In the genomic region with DNA sequence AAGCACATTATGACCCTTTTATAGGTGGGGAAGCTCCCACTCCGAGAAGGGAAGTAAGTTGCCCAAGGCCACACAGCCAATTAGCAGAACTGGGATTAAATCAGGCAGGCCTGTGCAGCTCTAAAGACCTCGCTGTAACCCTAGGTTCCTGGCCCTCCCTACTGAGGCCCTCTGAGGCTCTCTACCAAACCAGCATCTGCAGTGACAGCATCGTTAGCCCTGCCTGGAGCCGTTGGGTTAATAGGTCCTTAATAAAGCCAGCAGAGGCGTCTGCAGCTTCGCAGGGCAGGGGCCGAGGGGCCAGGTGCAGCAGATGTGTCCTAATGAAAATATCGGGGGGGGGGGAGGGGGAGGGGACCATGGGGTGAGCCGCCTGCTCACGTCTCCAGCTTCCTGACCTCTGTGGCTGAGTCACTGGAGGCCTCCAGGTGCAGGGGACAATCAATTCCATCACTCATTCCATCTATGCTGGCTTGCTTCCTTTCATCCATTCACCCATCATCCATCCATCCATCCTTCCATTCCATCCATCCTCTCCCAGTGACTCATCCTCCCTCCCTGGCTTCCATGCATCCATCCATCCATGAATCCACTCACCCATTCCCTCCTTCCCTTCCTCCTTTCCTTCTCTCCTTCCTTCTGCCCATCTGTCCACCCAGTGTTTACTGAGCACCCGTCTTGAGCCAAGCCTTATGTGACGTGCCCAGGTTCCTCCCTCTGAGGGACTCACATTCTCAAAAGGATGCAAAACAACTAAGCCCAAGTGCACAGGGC, we compare ENCODE assay signal across 13 cellular contexts.
DNase-seq lines count a peak whose midpoint lies in the region; ATAC-seq and TF ChIP-seq lines count a peak whose summit lies in the region.
"Had no signal": no experiment of that assay in that cellular context is flagged by ENCODE, and none has a peak within 500 bp of the region (broad histone marks: within the 10 kb centered on the region; RNA-seq: fewer than 3 reads in every experiment).

No MANE protein-coding gene starts in this region.

- no peak overlapping the region for H3K27ac ChIP-seq in smooth muscle cell (ENCODE audit: low read depth)
- H3K27ac ChIP-seq: SK-N-MC had no signal

- H3K9me3 ChIP-seq in smooth muscle cell (replicated peaks; ENCODE audit: low read depth), result no peaks in the 10 kb centered on the region
- H3K9me3 ChIP-seq: gastrocnemius medialis had no signal

- no peaks in the 10 kb centered on the region for H3K27me3 ChIP-seq in smooth muscle cell (ENCODE audit: low read depth)
- H3K27me3 ChIP-seq: gastrocnemius medialis had no signal

- ATAC-seq in activated naive CD8-positive, alpha-beta T cell treated with anti-CD3 and anti-CD28 coated beads, Interleukin-2, amount 10 ng/mL, durations not matched to agents 7 days and 5 days (ENCODE audit: low read depth), result no peak
- ATAC-seq in activated naive CD8-positive, alpha-beta T cell treated with anti-CD3 and anti-CD28 coated beads, Interleukin-2, amount 50 U/mL, for 24 hours, result no peak
- ATAC-seq in stimulated activated memory B cell treated with anti-CD40 and anti-IgM and Interleukin-4, amounts not matched to agents 10 μg/mL and 1 μg/mL and 100 μg/mL, for 72 hours, result no peak
- ATAC-seq: gastrocnemius medialis had no signal

- no peak for TF ChIP-seq CTCF in smooth muscle cell (IDR thresholded peaks at IDR 0.05; ENCODE audit: borderline replicate concordance, insufficient read depth, poor library complexity, severe bottlenecking)

- H3K4me1 Mint-ChIP-seq in activated naive CD8-positive, alpha-beta T cell treated with anti-CD3 and anti-CD28 coated beads, Interleukin-2, amount 10 ng/mL, durations not matched to agents 7 days and 5 days, result peaks cover 17% of the 10 kb centered on the region
- peaks cover 26% of the 10 kb centered on the region for H3K4me1 Mint-ChIP-seq in activated naive CD8-positive, alpha-beta T cell treated with anti-CD3 and anti-CD28 coated beads, Interleukin-2, amount 50 U/mL, for 24 hours
- peaks cover 52% of the 10 kb centered on the region for H3K4me1 Mint-ChIP-seq in dendritic cell treated with granulocyte-macrophage colony-stimulating factor and Interleukin-4, amounts not matched to agents 40 ng/mL and 50 ng/mL, for 4 days (ENCODE audit: low read depth)
- H3K4me1 Mint-ChIP-seq in stimulated activated memory B cell treated with anti-CD40 and anti-IgM and Interleukin-4, amounts not matched to agents 10 μg/mL and 1 μg/mL and 100 μg/mL, for 72 hours, result peaks cover 27% of the 10 kb centered on the region

- H3K4me3 ChIP-seq in smooth muscle cell, result no peak overlapping the region
- H3K4me3 ChIP-seq: gastrocnemius medialis, SK-N-MC had no signal

- H2AFZ ChIP-seq in smooth muscle cell (ENCODE audit: low read depth), result no peak overlapping the region

- H3K27ac Mint-ChIP-seq in activated naive CD8-positive, alpha-beta T cell treated with anti-CD3 and anti-CD28 coated beads, Interleukin-2, amount 10 ng/mL, durations not matched to agents 7 days and 5 days, result peak overlapping the region; percentile 54
- no peak overlapping the region for H3K27ac Mint-ChIP-seq in activated naive CD8-positive, alpha-beta T cell treated with anti-CD3 and anti-CD28 coated beads, Interleukin-2, amount 50 U/mL, for 24 hours
- H3K27ac Mint-ChIP-seq in dendritic cell treated with granulocyte-macrophage colony-stimulating factor and Interleukin-4, amounts not matched to agents 40 ng/mL and 50 ng/mL, for 4 days, result peak overlapping the region; percentile 93
- peak overlapping the region; percentile 48 for H3K27ac Mint-ChIP-seq in stimulated activated memory B cell treated with anti-CD40 and anti-IgM and Interleukin-4, amounts not matched to agents 10 μg/mL and 1 μg/mL and 100 μg/mL, for 72 hours

- H3K79me2 ChIP-seq in smooth muscle cell (ENCODE audit: low read depth), result no peaks in the 10 kb centered on the region

- no peaks in the 10 kb centered on the region for H4K20me1 ChIP-seq in smooth muscle cell (ENCODE audit: low read depth)

- no peak overlapping the region for H3K4me3 Mint-ChIP-seq in activated naive CD8-positive, alpha-beta T cell treated with anti-CD3 and anti-CD28 coated beads, Interleukin-2, amount 10 ng/mL, durations not matched to agents 7 days and 5 days
- H3K4me3 Mint-ChIP-seq in activated naive CD8-positive, alpha-beta T cell treated with anti-CD3 and anti-CD28 coated beads, Interleukin-2, amount 50 U/mL, for 24 hours, result no peak overlapping the region
- H3K4me3 Mint-ChIP-seq in dendritic cell treated with granulocyte-macrophage colony-stimulating factor and Interleukin-4, amounts not matched to agents 40 ng/mL and 50 ng/mL, for 4 days, result no peak overlapping the region
- no peak overlapping the region for H3K4me3 Mint-ChIP-seq in stimulated activated memory B cell treated with anti-CD40 and anti-IgM and Interleukin-4, amounts not matched to agents 10 μg/mL and 1 μg/mL and 100 μg/mL, for 72 hours

- H3F3A ChIP-seq in smooth muscle cell (ENCODE audit: low read depth), result peaks cover 10% of the 10 kb centered on the region

- WGBS in smooth muscle cell (ENCODE audit: low lambda C conversion rate), result 47% methylated on average over 9 of the region's 12 CpGs

- intact Hi-C loops in dendritic cell treated with granulocyte-macrophage colony-stimulating factor and Interleukin-4, amounts not matched to agents 40 ng/mL and 50 ng/mL, for 4 days (cut with micrococcal nuclease), result loop anchor here (5.0 to 10.0 kb wide), 2 partner anchors 35 to 242 kb away; partner anchors contain the start of gene IER5L

- no peaks in the 10 kb centered on the region for H3K27me3 Mint-ChIP-seq in activated naive CD8-positive, alpha-beta T cell treated with anti-CD3 and anti-CD28 coated beads, Interleukin-2, amount 10 ng/mL, durations not matched to agents 7 days and 5 days
- no peaks in the 10 kb centered on the region for H3K27me3 Mint-ChIP-seq in activated naive CD8-positive, alpha-beta T cell treated with anti-CD3 and anti-CD28 coated beads, Interleukin-2, amount 50 U/mL, for 24 hours
- peaks cover 6% of the 10 kb centered on the region for H3K27me3 Mint-ChIP-seq in dendritic cell treated with granulocyte-macrophage colony-stimulating factor and Interleukin-4, amounts not matched to agents 40 ng/mL and 50 ng/mL, for 4 days
- peaks cover 7% of the 10 kb centered on the region for H3K27me3 Mint-ChIP-seq in stimulated activated memory B cell treated with anti-CD40 and anti-IgM and Interleukin-4, amounts not matched to agents 10 μg/mL and 1 μg/mL and 100 μg/mL, for 72 hours

- H3K36me3 Mint-ChIP-seq in activated naive CD8-positive, alpha-beta T cell treated with anti-CD3 and anti-CD28 coated beads, Interleukin-2, amount 10 ng/mL, durations not matched to agents 7 days and 5 days, result no peaks in the 10 kb centered on the region
- H3K36me3 Mint-ChIP-seq in activated naive CD8-positive, alpha-beta T cell treated with anti-CD3 and anti-CD28 coated beads, Interleukin-2, amount 50 U/mL, for 24 hours (ENCODE audit: low read depth), result no peaks in the 10 kb centered on the region
- H3K36me3 Mint-ChIP-seq in dendritic cell treated with granulocyte-macrophage colony-stimulating factor and Interleukin-4, amounts not matched to agents 40 ng/mL and 50 ng/mL, for 4 days (ENCODE audit: low read depth), result no peaks in the 10 kb centered on the region
- H3K36me3 Mint-ChIP-seq in stimulated activated memory B cell treated with anti-CD40 and anti-IgM and Interleukin-4, amounts not matched to agents 10 μg/mL and 1 μg/mL and 100 μg/mL, for 72 hours, result no peaks in the 10 kb centered on the region

- H3K4me1 ChIP-seq in smooth muscle cell (ENCODE audit: low read depth), result peaks cover 35% of the 10 kb centered on the region

- DNase-seq in activated naive CD8-positive, alpha-beta T cell treated with anti-CD3 and anti-CD28 coated beads, Interleukin-2, amount 10 ng/mL, durations not matched to agents 7 days and 5 days, result no peak
- DNase-seq in activated naive CD8-positive, alpha-beta T cell treated with anti-CD3 and anti-CD28 coated beads, Interleukin-2, amount 50 U/mL, for 24 hours, result no peak
- DNase-seq in NCI-H69 (lab: John Stamatoyannopoulos, UW) (peak; percentile 54), hypothalamus (lab: John Stamatoyannopoulos, UW) (no peak), smooth muscle cell (lab: John Stamatoyannopoulos, UW; ENCODE audit: unreplicated experiment) (no peak), DMS153 treated with DMSO at 0.1 percent for 48 hours (lab: John Stamatoyannopoulos, UW; ENCODE audit: unreplicated experiment) (no peak)
- DNase-seq: gastrocnemius medialis; mesendoderm; MM.1S; stimulated activated naive CD4-positive, alpha-beta T cell treated with Interleukin-2 at 50 U/mL for 16 hours had no signal

- no peak overlapping the region for H3K9ac ChIP-seq in smooth muscle cell (ENCODE audit: low read depth)

- H3K36me3 ChIP-seq in smooth muscle cell (ENCODE audit: low read depth), result no peaks in the 10 kb centered on the region
- H3K36me3 ChIP-seq: gastrocnemius medialis had no signal

- POLR2A ChIA-PET in activated naive CD8-positive, alpha-beta T cell treated with anti-CD3 and anti-CD28 coated beads, Interleukin-2, amount 10 ng/mL, durations not matched to agents 7 days and 5 days (lab: Charles Lee), result interaction anchor here (0.6 kb wide), 1 partner anchor 43 kb away, joined by 3 read pairs; no protein-coding TSS in a partner anchor

- H3K9me3 Mint-ChIP-seq in activated naive CD8-positive, alpha-beta T cell treated with anti-CD3 and anti-CD28 coated beads, Interleukin-2, amount 10 ng/mL, durations not matched to agents 7 days and 5 days, result no peaks in the 10 kb centered on the region
- H3K9me3 Mint-ChIP-seq in activated naive CD8-positive, alpha-beta T cell treated with anti-CD3 and anti-CD28 coated beads, Interleukin-2, amount 50 U/mL, for 24 hours, result no peaks in the 10 kb centered on the region
- no peaks in the 10 kb centered on the region for H3K9me3 Mint-ChIP-seq in dendritic cell treated with granulocyte-macrophage colony-stimulating factor and Interleukin-4, amounts not matched to agents 40 ng/mL and 50 ng/mL, for 4 days
- peaks cover 2% of the 10 kb centered on the region for H3K9me3 Mint-ChIP-seq in stimulated activated memory B cell treated with anti-CD40 and anti-IgM and Interleukin-4, amounts not matched to agents 10 μg/mL and 1 μg/mL and 100 μg/mL, for 72 hours

- H3K4me2 ChIP-seq in smooth muscle cell, result no peak overlapping the region
